ENCODE assay signal across 27 cellular contexts in genomic region chr3:6608843-6609242, GRCh38.
"Had no signal": no experiment of that assay in that cellular context is flagged by ENCODE, and none has a peak within 500 bp of the region (broad histone marks: within the 10 kb centered on the region; RNA-seq: fewer than 3 reads in every experiment).

No MANE protein-coding gene starts in this region.

- H3K4me1 Mint-ChIP-seq: natural killer cell; nephron; neural progenitor cell; stimulated activated effector memory CD8-positive, alpha-beta T cell treated with anti-CD3 and anti-CD28 coated beads, Interleukin-12 subunit alpha, Interleukin-12 subunit beta, amount 100 ng/mL, for 72 hours; stimulated activated naive B cell treated with anti-CD40 and anti-IgM and Interleukin-4, amounts not matched to agents 10 μg/mL and 1 μg/mL and 100 μg/mL, for 72 hours had no signal

- H3K9me3 Mint-ChIP-seq: nephron, neural progenitor cell had no signal

- H3K79me2 ChIP-seq: parathyroid adenoma had no signal

- DNase-seq: natural killer cell; occipital lobe; ovary; posterior cingulate gyrus; psoas muscle; right cardiac atrium; right lobe of liver; sigmoid colon; small intestine; stimulated activated CD4-positive, alpha-beta T cell treated with anti-CD3 and anti-CD28 coated beads, Interleukin-15, amount 100 ng/mL, for 24 hours; stimulated activated CD4-positive, alpha-beta T cell treated with anti-CD3 and anti-CD28 coated beads, Interleukin-2, amount 100 ng/mL, for 24 hours; stimulated activated CD4-positive, alpha-beta T cell treated with anti-CD3 and anti-CD28 coated beads, Interleukin-2, amount 100 ng/mL, for 48 hours; stimulated activated CD4-positive, alpha-beta T cell treated with anti-CD3 and anti-CD28 coated beads, Interleukin-4, amount 100 ng/mL, for 24 hours; stimulated activated naive B cell treated with anti-CD40 and anti-IgM and Interleukin-4, amounts not matched to agents 10 μg/mL and 1 μg/mL and 100 μg/mL, for 72 hours; stimulated activated naive CD4-positive, alpha-beta T cell treated with Interleukin-2 at 50 U/mL for 16 hours; stomach; thyroid gland; trophoblast cell; upper lobe of left lung had no signal

- H3K4me3 ChIP-seq: neural progenitor cell, ovary, psoas muscle, right lobe of liver, sigmoid colon, stomach, thoracic aorta, thyroid gland, tibial nerve, upper lobe of left lung had no signal

- H3K27me3 Mint-ChIP-seq: progenitor cell of endocrine pancreas; stimulated activated naive B cell treated with anti-CD40 and anti-IgM and Interleukin-4, amounts not matched to agents 10 μg/mL and 1 μg/mL and 100 μg/mL, for 72 hours; stimulated activated naive CD8-positive, alpha-beta T cell treated with anti-CD3 and anti-CD28 coated beads, Interleukin-15, Interleukin-2, amounts not matched to agents 100 ng/mL and 50 ng/mL, for 24 hours had no signal

- H3K27me3 ChIP-seq: neural progenitor cell, ovary, right lobe of liver, sigmoid colon, stomach, thyroid gland, tibial nerve, upper lobe of left lung had no signal

- H3K4me1 ChIP-seq: neural progenitor cell, parathyroid adenoma, psoas muscle, right lobe of liver, sigmoid colon, stomach, thyroid gland, tibial nerve, upper lobe of left lung had no signal

- H3K4me3 Mint-ChIP-seq: natural killer cell; nephron; neural progenitor cell; stimulated activated effector memory CD8-positive, alpha-beta T cell treated with anti-CD3 and anti-CD28 coated beads, Interleukin-12 subunit alpha, Interleukin-12 subunit beta, amount 100 ng/mL, for 72 hours; stimulated activated naive B cell treated with anti-CD40 and anti-IgM and Interleukin-4, amounts not matched to agents 10 μg/mL and 1 μg/mL and 100 μg/mL, for 72 hours; stimulated activated naive CD8-positive, alpha-beta T cell treated with anti-CD3 and anti-CD28 coated beads, Interleukin-15, Interleukin-2, amounts not matched to agents 100 ng/mL and 50 ng/mL, for 24 hours had no signal

- H3K27ac Mint-ChIP-seq: natural killer cell; nephron; neural progenitor cell; progenitor cell of endocrine pancreas; stimulated activated effector memory CD8-positive, alpha-beta T cell treated with anti-CD3 and anti-CD28 coated beads, Interleukin-12 subunit alpha, Interleukin-12 subunit beta, amount 100 ng/mL, for 72 hours; stimulated activated naive B cell treated with anti-CD40 and anti-IgM and Interleukin-4, amounts not matched to agents 10 μg/mL and 1 μg/mL and 100 μg/mL, for 72 hours; stimulated activated naive CD8-positive, alpha-beta T cell treated with anti-CD3 and anti-CD28 coated beads, Interleukin-15, Interleukin-2, amounts not matched to agents 100 ng/mL and 50 ng/mL, for 24 hours had no signal

- H3K9ac ChIP-seq: neural progenitor cell, parathyroid adenoma had no signal

- H3K27ac ChIP-seq: neural progenitor cell, ovary, parathyroid adenoma, psoas muscle, right lobe of liver, sigmoid colon, stomach, thoracic aorta, thyroid gland, tibial nerve, upper lobe of left lung had no signal

- H3K4me2 ChIP-seq: neural progenitor cell had no signal

- H3K9me3 ChIP-seq: ovary, psoas muscle, right lobe of liver, sigmoid colon, thoracic aorta, thyroid gland, tibial nerve, upper lobe of left lung had no signal

- H3K36me3 ChIP-seq: neural progenitor cell, ovary, right lobe of liver, sigmoid colon, stomach, thoracic aorta, thyroid gland, tibial nerve, upper lobe of left lung had no signal

- H2AFZ ChIP-seq: neural progenitor cell, parathyroid adenoma had no signal

- ATAC-seq: natural killer cell; psoas muscle; right cardiac atrium; right lobe of liver; stimulated activated effector memory CD8-positive, alpha-beta T cell treated with anti-CD3 and anti-CD28 coated beads, Interleukin-12 subunit alpha, Interleukin-12 subunit beta, amount 100 ng/mL, for 72 hours; stimulated activated naive B cell treated with anti-CD40 and anti-IgM and Interleukin-4, amounts not matched to agents 10 μg/mL and 1 μg/mL and 100 μg/mL, for 72 hours had no signal

- H3K36me3 Mint-ChIP-seq: neural progenitor cell; stimulated activated effector memory CD8-positive, alpha-beta T cell treated with anti-CD3 and anti-CD28 coated beads, Interleukin-12 subunit alpha, Interleukin-12 subunit beta, amount 100 ng/mL, for 72 hours; stimulated activated naive B cell treated with anti-CD40 and anti-IgM and Interleukin-4, amounts not matched to agents 10 μg/mL and 1 μg/mL and 100 μg/mL, for 72 hours had no signal
